In genomic region chr20:58745391-58745790, GRCh38 we compare ENCODE assay signal across 24 cellular contexts.
"Had no signal": no experiment of that assay in that cellular context is flagged by ENCODE, and none has a peak within 500 bp of the region (broad histone marks: within the 10 kb centered on the region; RNA-seq: fewer than 3 reads in every experiment).

No MANE protein-coding gene starts in this region.

- H3K9me3 Mint-ChIP-seq: natural killer cell; stimulated activated naive CD8-positive, alpha-beta T cell treated with anti-CD3 and anti-CD28 coated beads, Interleukin-15, amount 100 ng/mL, for 72 hours had no signal

- H3K27ac Mint-ChIP-seq: memory B cell; natural killer cell; stimulated activated naive CD8-positive, alpha-beta T cell treated with anti-CD3 and anti-CD28 coated beads, Interleukin-15, amount 100 ng/mL, for 72 hours had no signal

- H3K27ac ChIP-seq: dorsolateral prefrontal cortex, gastrocnemius medialis, heart left ventricle, hepatocyte, pancreas, right lobe of liver, suprapubic skin, transverse colon had no signal

- H3K9me3 ChIP-seq: gastrocnemius medialis, heart left ventricle, pancreas, right lobe of liver, suprapubic skin, transverse colon had no signal

- DNase-seq: dorsolateral prefrontal cortex; effector CD4-positive, alpha-beta T cell; foreskin fibroblast; gastrocnemius medialis; heart left ventricle; left colon; left ventricle myocardium superior; natural killer cell; occipital lobe; pancreas; retina; right lobe of liver; small intestine; stimulated activated CD4-positive, alpha-beta T cell treated with anti-CD3 and anti-CD28 coated beads, Interleukin-12 subunit alpha, Interleukin-12 subunit beta, amount 100 ng/mL, for 4 hours; stimulated activated CD4-positive, alpha-beta T cell treated with anti-CD3 and anti-CD28 coated beads, Interleukin-1b, Interleukin-23, amount 100 ng/mL, for 48 hours; stimulated activated CD4-positive, alpha-beta T cell treated with anti-CD3 and anti-CD28 coated beads, Interleukin-4, amount 100 ng/mL, for 1 hour; stimulated activated CD8-positive, alpha-beta memory T cell treated with anti-CD3 and anti-CD28 coated beads, Interleukin-4, amount 100 ng/mL, for 48 hours; stimulated activated naive CD4-positive, alpha-beta T cell; stimulated activated naive CD8-positive, alpha-beta T cell treated with anti-CD3 and anti-CD28 coated beads, Interleukin-15, amount 100 ng/mL, for 72 hours; transverse colon had no signal

- H3K36me3 ChIP-seq: gastrocnemius medialis, heart left ventricle, pancreas, right lobe of liver, suprapubic skin, transverse colon had no signal

- H3K4me1 ChIP-seq: gastrocnemius medialis, pancreas, right lobe of liver, suprapubic skin, transverse colon had no signal

- ATAC-seq: gastrocnemius medialis; heart left ventricle; left colon; left ventricle myocardium superior; natural killer cell; pancreas; right lobe of liver; stimulated activated naive CD8-positive, alpha-beta T cell treated with anti-CD3 and anti-CD28 coated beads, Interleukin-15, amount 100 ng/mL, for 72 hours had no signal

- H3K4me3 ChIP-seq: dorsolateral prefrontal cortex, gastrocnemius medialis, heart left ventricle, hepatocyte, lung, pancreas, right lobe of liver, suprapubic skin, transverse colon had no signal

- H3K27me3 ChIP-seq: pancreas, right lobe of liver, transverse colon had no signal

- H3K4me2 ChIP-seq: hepatocyte had no signal

- H3K36me3 Mint-ChIP-seq: memory B cell, natural killer cell had no signal

- H3K4me3 Mint-ChIP-seq: memory B cell; natural killer cell; stimulated activated naive CD8-positive, alpha-beta T cell treated with anti-CD3 and anti-CD28 coated beads, Interleukin-15, amount 100 ng/mL, for 72 hours had no signal

- H3K4me1 Mint-ChIP-seq: memory B cell; natural killer cell; stimulated activated naive CD8-positive, alpha-beta T cell treated with anti-CD3 and anti-CD28 coated beads, Interleukin-15, amount 100 ng/mL, for 72 hours had no signal

- H2AFZ ChIP-seq: hepatocyte had no signal
